ENCODE assay signal across 20 cellular contexts in genomic region chr5:34648039-34648438, GRCh38.
"Had no signal": no experiment of that assay in that cellular context is flagged by ENCODE, and none has a peak within 500 bp of the region (broad histone marks: within the 10 kb centered on the region; RNA-seq: fewer than 3 reads in every experiment).

No MANE protein-coding gene starts in this region.

- ATAC-seq: foreskin keratinocyte; left ventricle myocardium superior; natural killer cell; sciatic nerve; stimulated activated memory B cell treated with anti-CD40 and anti-IgM and Interleukin-4, amounts not matched to agents 10 μg/mL and 1 μg/mL and 100 μg/mL, for 72 hours; stimulated activated naive CD8-positive, alpha-beta T cell treated with anti-CD3 and anti-CD28 coated beads, Interleukin-15, Interleukin-2, amounts not matched to agents 100 U/mL and 50 U/mL, for 24 hours had no signal

- H3K4me3 ChIP-seq: dorsolateral prefrontal cortex, esophagus muscularis mucosa, lower lobe of right lung, right atrium auricular region, thoracic aorta, transverse colon had no signal

- H3K4me3 Mint-ChIP-seq: natural killer cell; stimulated activated memory B cell treated with anti-CD40 and anti-IgM and Interleukin-4, amounts not matched to agents 10 μg/mL and 1 μg/mL and 100 μg/mL, for 72 hours had no signal

- H3K27ac Mint-ChIP-seq: progenitor cell of endocrine pancreas; stimulated activated memory B cell treated with anti-CD40 and anti-IgM and Interleukin-4, amounts not matched to agents 10 μg/mL and 1 μg/mL and 100 μg/mL, for 72 hours had no signal

- H3K4me1 Mint-ChIP-seq: natural killer cell; stimulated activated memory B cell treated with anti-CD40 and anti-IgM and Interleukin-4, amounts not matched to agents 10 μg/mL and 1 μg/mL and 100 μg/mL, for 72 hours had no signal

- H3K27ac ChIP-seq: dorsolateral prefrontal cortex, esophagus muscularis mucosa, foreskin keratinocyte, lower lobe of right lung, neutrophil, parathyroid adenoma, right atrium auricular region, thoracic aorta, transverse colon had no signal

- H3K36me3 ChIP-seq: esophagus muscularis mucosa, lower lobe of right lung, neutrophil, right atrium auricular region, thoracic aorta, transverse colon had no signal

- H3K27me3 ChIP-seq: dorsolateral prefrontal cortex, esophagus muscularis mucosa, right atrium auricular region, transverse colon had no signal

- DNase-seq: central memory CD4-positive, alpha-beta T cell; dorsolateral prefrontal cortex; effector CD4-positive, alpha-beta T cell; foreskin keratinocyte; head of caudate nucleus; left ventricle myocardium superior; lower lobe of right lung; natural killer cell; stimulated activated CD4-positive, alpha-beta T cell treated with anti-CD3 and anti-CD28 coated beads, Interleukin-4, amount 100 ng/mL, for 4 hours; stimulated activated naive CD8-positive, alpha-beta T cell treated with anti-CD3 and anti-CD28 coated beads, Interleukin-15, Interleukin-2, amounts not matched to agents 100 U/mL and 50 U/mL, for 24 hours; substantia nigra; transverse colon had no signal

- H3K9me3 Mint-ChIP-seq: natural killer cell; stimulated activated memory B cell treated with anti-CD40 and anti-IgM and Interleukin-4, amounts not matched to agents 10 μg/mL and 1 μg/mL and 100 μg/mL, for 72 hours had no signal

- H3K36me3 Mint-ChIP-seq: natural killer cell; stimulated activated memory B cell treated with anti-CD40 and anti-IgM and Interleukin-4, amounts not matched to agents 10 μg/mL and 1 μg/mL and 100 μg/mL, for 72 hours had no signal

- H3K9me3 ChIP-seq: esophagus muscularis mucosa, lower lobe of right lung, neutrophil, right atrium auricular region, thoracic aorta, transverse colon had no signal

- H3K79me2 ChIP-seq: parathyroid adenoma had no signal

- H3K4me1 ChIP-seq: foreskin keratinocyte, lower lobe of right lung, parathyroid adenoma, right atrium auricular region, transverse colon had no signal

- H2AFZ ChIP-seq: parathyroid adenoma had no signal
